Comparison of ENCODE assay signal across 14 cellular contexts in the genomic region with DNA sequence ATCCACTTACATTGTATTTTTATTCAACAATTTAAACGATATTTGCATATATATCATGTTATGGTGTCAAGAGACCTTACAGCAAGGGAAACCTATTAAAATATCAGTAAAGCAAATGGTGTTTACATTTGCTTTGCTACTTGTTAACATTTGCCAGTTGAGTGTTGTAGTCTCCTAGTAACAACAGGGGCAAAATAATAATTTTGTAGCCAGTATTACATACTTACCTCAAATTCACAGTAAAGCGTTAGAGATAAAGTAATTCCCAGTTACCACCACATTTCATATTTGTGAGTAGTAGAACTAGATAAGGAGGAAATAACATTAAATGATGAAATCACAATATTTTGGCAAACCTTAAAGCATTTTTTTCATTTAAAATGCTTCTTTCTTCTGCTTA.
DNase-seq lines count a peak whose midpoint lies in the region; TF ChIP-seq lines count a peak whose summit lies in the region.
"Had no signal": no experiment of that assay in that cellular context is flagged by ENCODE, and none has a peak within 500 bp of the region (broad histone marks: within the 10 kb centered on the region; RNA-seq: fewer than 3 reads in every experiment).

No MANE protein-coding gene starts in this region.

- no peak overlapping the region for H3K9ac ChIP-seq in rectal smooth muscle tissue (ENCODE audit: low read length)

- H3K27me3 ChIP-seq in rectal smooth muscle tissue (ENCODE audit: control insufficient read depth, insufficient read depth, low read length): no peaks in the 10 kb centered on the region
- H3K27me3 ChIP-seq in tibial artery: no peaks in the 10 kb centered on the region

- H3K4me1 ChIP-seq in rectal smooth muscle tissue (ENCODE audit: control insufficient read depth, insufficient read depth, low read length) (peaks cover 6% of the 10 kb centered on the region), tibial artery (no peaks in the 10 kb centered on the region)
- H3K4me1 ChIP-seq: A549 had no signal

- DNase-seq in NCI-H2196 (lab: John Stamatoyannopoulos, UW; ENCODE audit: unreplicated experiment) (peak; percentile 1), NCI-H2196 treated with DMSO at 0.1 percent for 48 hours (lab: John Stamatoyannopoulos, UW; ENCODE audit: unreplicated experiment) (no peak), NCI-H226 (peak; percentile 24), amniotic epithelial cell (ENCODE audit: low read depth) (peak; percentile 53), tibial artery (no peak), NCI-H146 treated with DMSO at 0.1 percent for 48 hours (lab: John Stamatoyannopoulos, UW; ENCODE audit: unreplicated experiment) (no peak)
- DNase-seq: Calu3; CD4-positive, alpha-beta T cell; GOT3; MM.1S; NCI-H1930; SHP77 treated with DMSO at 0.1 percent for 48 hours had no signal

- intact Hi-C loops in tibial artery (cut with DNase I; ENCODE audit: low total_unique reads): no loop called here

- H3K36me3 ChIP-seq in rectal smooth muscle tissue (ENCODE audit: control insufficient read depth, insufficient read depth, low read length): no peaks in the 10 kb centered on the region
- peaks cover 0 to 8% (median 5%) of the 10 kb centered on the region in 3 donors for H3K36me3 ChIP-seq in tibial artery

- TF ChIP-seq CTCF in tibial artery (IDR thresholded peaks at IDR 0.05): no peak

- H3K9me3 ChIP-seq in tibial artery: peaks cover 0 to 7% (median 0%) of the 10 kb centered on the region in 3 donors

- no peak overlapping the region for H3K4me3 ChIP-seq in rectal smooth muscle tissue (ENCODE audit: low read length)
- H3K4me3 ChIP-seq in tibial artery: no peak overlapping the region
- H3K4me3 ChIP-seq: A549 had no signal

- H3K27ac ChIP-seq in rectal smooth muscle tissue (ENCODE audit: low read depth, low read length): peak overlapping the region; percentile 42
- H3K27ac ChIP-seq in tibial artery: no peak overlapping the region
- H3K27ac ChIP-seq: A549 had no signal

Comparison
In these comparisons a context has a peak if more than half of its experiments do, and no peak if none do; other contexts are left out.
1. DNase-seq: peak in NCI-H2196 (single experiment), NCI-H226 (single experiment) and amniotic epithelial cell (single experiment); none in NCI-H2196 treated with DMSO at 0.1 percent for 48 hours (single experiment), tibial artery (0 of 2) and NCI-H146 treated with DMSO at 0.1 percent for 48 hours (single experiment).